27 cellular contexts compared by ENCODE assay signal in the genomic region with DNA sequence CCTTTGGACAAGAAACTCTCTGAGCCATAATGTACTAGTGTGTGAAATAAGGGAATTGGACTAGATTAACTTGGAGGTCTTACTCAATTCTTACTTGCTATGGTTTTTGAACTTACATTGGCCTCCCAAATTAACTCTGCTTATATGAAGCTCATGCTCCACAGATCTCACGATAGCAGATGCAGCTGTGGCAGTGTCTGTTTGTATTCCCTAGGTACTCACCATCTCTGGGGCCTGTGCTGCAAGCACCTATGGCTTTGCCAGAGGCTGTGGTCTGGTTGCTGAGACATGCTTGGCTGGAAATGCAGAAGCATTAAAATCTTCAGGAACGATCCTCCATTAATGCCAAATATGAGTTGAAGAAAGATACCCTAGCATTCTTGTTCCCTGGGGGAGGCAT.
"Had no signal": no experiment of that assay in that cellular context is flagged by ENCODE, and none has a peak within 500 bp of the region (broad histone marks: within the 10 kb centered on the region; RNA-seq: fewer than 3 reads in every experiment).

No MANE protein-coding gene starts in this region.

- H3K27me3 ChIP-seq: colonic mucosa, esophagus muscularis mucosa, esophagus squamous epithelium, foreskin keratinocyte, gastroesophageal sphincter, heart left ventricle had no signal

- H3K4me1 ChIP-seq: colonic mucosa, esophagus muscularis mucosa, esophagus squamous epithelium, foreskin keratinocyte, gastrocnemius medialis, gastroesophageal sphincter, heart left ventricle, heart right ventricle had no signal

- H3K4me3 ChIP-seq: colonic mucosa, coronary artery, dorsolateral prefrontal cortex, esophagus muscularis mucosa, esophagus squamous epithelium, gastrocnemius medialis, gastroesophageal sphincter, heart left ventricle, heart right ventricle had no signal

- H3K27ac ChIP-seq: colonic mucosa, coronary artery, dorsolateral prefrontal cortex, epithelial cell of prostate, esophagus muscularis mucosa, esophagus squamous epithelium, foreskin keratinocyte, gastrocnemius medialis, gastroesophageal sphincter, heart left ventricle, heart right ventricle had no signal

- DNase-seq: colonic mucosa; cortex of kidney; dermis blood vessel endothelial cell; dorsolateral prefrontal cortex; effector CD4-positive, alpha-beta T cell; effector CD8-positive, alpha-beta T cell; effector memory CD4-positive, alpha-beta T cell; effector memory CD8-positive, alpha-beta T cell; endodermal cell; erythroblast; esophagus squamous epithelium; foreskin fibroblast; foreskin keratinocyte; foreskin melanocyte; gastrocnemius medialis; glutamatergic neuron; head of caudate nucleus; heart left ventricle; heart right ventricle had no signal

- FAIRE-seq: colon, endometrium, endothelial cell of umbilical vein, frontal cortex had no signal

- H3K9me3 ChIP-seq: colonic mucosa, esophagus muscularis mucosa, esophagus squamous epithelium, gastrocnemius medialis, gastroesophageal sphincter, heart left ventricle, heart right ventricle had no signal

- H3K36me3 ChIP-seq: colonic mucosa, esophagus muscularis mucosa, esophagus squamous epithelium, gastrocnemius medialis, gastroesophageal sphincter, heart left ventricle, heart right ventricle had no signal
